In genomic region chr3:129360224-129360623, GRCh38 we compare ENCODE assay signal across 28 cellular contexts.
A peak's percentile ranks its signal among the peaks of the same experiment; 100 is the strongest.
DNase-seq lines count a peak whose midpoint lies in the region; ATAC-seq and TF ChIP-seq lines count a peak whose summit lies in the region.
"Had no signal": no experiment of that assay in that cellular context is flagged by ENCODE, and none has a peak within 500 bp of the region (broad histone marks: within the 10 kb centered on the region; RNA-seq: fewer than 3 reads in every experiment).

No MANE protein-coding gene starts in this region.

- no peak for ATAC-seq in HG03135 (IDR thresholded peaks at IDR 0.05; ENCODE audit: unreplicated experiment)
- ATAC-seq: activated CD8-positive, alpha-beta T cell treated with anti-CD3 and anti-CD28 coated beads, Interleukin-2, amount 10 ng/mL, durations not matched to agents 7 days and 5 days; natural killer cell treated with Interleukin-12 subunit alpha and Interleukin-12 subunit beta and Interleukin-15 and Interleukin-18, amount 100 ng/mL, for 72 hours; PC-3; stimulated activated memory B cell treated with anti-CD40 and anti-IgM and Interleukin-4, amounts not matched to agents 10 μg/mL and 1 μg/mL and 100 μg/mL, for 72 hours had no signal

- H3K79me2 ChIP-seq in osteoblast (ENCODE audit: insufficient read depth, low read length): no peaks in the 10 kb centered on the region
- H3K79me2 ChIP-seq: hepatocyte had no signal

- TF ChIP-seq CTCF in osteoblast (IDR thresholded peaks at IDR 0.05; ENCODE audit: extremely low read depth, low read depth, low read length): no peak
- TF ChIP-seq CTCF in osteocyte (IDR thresholded peaks at IDR 0.05): no peak

- no peak overlapping the region for H3K27ac ChIP-seq in osteoblast (ENCODE audit: low read depth, low read length)
- H3K27ac ChIP-seq: 22Rv1, brain microvascular endothelial cell, hepatocyte, KMS-11, ovary, upper lobe of left lung, VCaP had no signal

- DNase-seq in DMS 273 (lab: John Stamatoyannopoulos, UW; ENCODE audit: unreplicated experiment): peak; percentile 30
- DNase-seq in DMS 273 treated with DMSO at 0.1 percent for 48 hours (lab: John Stamatoyannopoulos, UW): no peak
- DNase-seq in NCI-H524 (lab: John Stamatoyannopoulos, UW): peak; percentile 61 to 84
- peak; percentile 65 for DNase-seq in ecto neural progenitor cell (ENCODE audit: low spot score)
- DNase-seq in osteoblast (ENCODE audit: insufficient read length, low spot score, missing footprints): peak; percentile 68
- no peak for DNase-seq in HT-29 (ENCODE audit: low spot score)
- no peak for DNase-seq in osteocyte (ENCODE audit: extremely low spot score, unreplicated experiment)
- DNase-seq: activated CD4-positive, alpha-beta T cell treated with anti-CD3 and anti-CD28 coated beads for 4 hours; activated CD8-positive, alpha-beta T cell treated with anti-CD3 and anti-CD28 coated beads, Interleukin-2, amount 10 ng/mL, durations not matched to agents 7 days and 5 days; amniotic stem cell; brain microvascular endothelial cell; Calu3; MG63; NCI-H1436; ovary; PC-3 had no signal

- H3K4me3 Mint-ChIP-seq in osteocyte (ENCODE audit: unreplicated experiment): no peak overlapping the region
- H3K4me3 Mint-ChIP-seq: activated CD8-positive, alpha-beta T cell treated with anti-CD3 and anti-CD28 coated beads, Interleukin-2, amount 10 ng/mL, durations not matched to agents 7 days and 5 days; activated naive CD4-positive, alpha-beta T cell treated with anti-CD3 and anti-CD28 coated beads, Interleukin-2, amount 50 U/mL, for 24 hours; CD14-positive monocyte; natural killer cell treated with Interleukin-12 subunit alpha and Interleukin-12 subunit beta and Interleukin-15 and Interleukin-18, amount 100 ng/mL, for 72 hours; stimulated activated memory B cell treated with anti-CD40 and anti-IgM and Interleukin-4, amounts not matched to agents 10 μg/mL and 1 μg/mL and 100 μg/mL, for 72 hours had no signal

- peaks cover 3% of the 10 kb centered on the region for H3K4me1 Mint-ChIP-seq in osteocyte (ENCODE audit: unreplicated experiment)
- H3K4me1 Mint-ChIP-seq: activated naive CD4-positive, alpha-beta T cell treated with anti-CD3 and anti-CD28 coated beads, Interleukin-2, amount 50 U/mL, for 24 hours; stimulated activated memory B cell treated with anti-CD40 and anti-IgM and Interleukin-4, amounts not matched to agents 10 μg/mL and 1 μg/mL and 100 μg/mL, for 72 hours had no signal

- no peaks in the 10 kb centered on the region for H3K4me1 ChIP-seq in osteoblast (ENCODE audit: insufficient read depth, low read length)
- H3K4me1 ChIP-seq: upper lobe of left lung had no signal

- H3K27me3 ChIP-seq in osteoblast (ENCODE audit: insufficient read depth, low read length): no peaks in the 10 kb centered on the region
- H3K27me3 ChIP-seq: brain microvascular endothelial cell, hepatocyte, MG63, ovary, upper lobe of left lung had no signal

- H3K27ac Mint-ChIP-seq in osteocyte (ENCODE audit: unreplicated experiment): no peak overlapping the region
- H3K27ac Mint-ChIP-seq: activated CD8-positive, alpha-beta T cell treated with anti-CD3 and anti-CD28 coated beads, Interleukin-2, amount 10 ng/mL, durations not matched to agents 7 days and 5 days; activated naive CD4-positive, alpha-beta T cell treated with anti-CD3 and anti-CD28 coated beads, Interleukin-2, amount 50 U/mL, for 24 hours; activated T-helper 2 cell treated with anti-CD3 and anti-CD28 coated beads, Interferon-gamma antibody, Interleukin-2, Interleukin-4, amounts not matched to agents 10 μg/mL and 5 μg/mL and 100 μg/mL, durations not matched to agents 14 hours and 24 hours and 36 hours; natural killer cell treated with Interleukin-12 subunit alpha and Interleukin-12 subunit beta and Interleukin-15 and Interleukin-18, amount 100 ng/mL, for 72 hours; stimulated activated memory B cell treated with anti-CD40 and anti-IgM and Interleukin-4, amounts not matched to agents 10 μg/mL and 1 μg/mL and 100 μg/mL, for 72 hours had no signal

- H2AFZ ChIP-seq in osteoblast (ENCODE audit: low read length): no peak overlapping the region
- H2AFZ ChIP-seq: hepatocyte had no signal

- H3K36me3 ChIP-seq in osteoblast (ENCODE audit: insufficient read depth, low read length): no peaks in the 10 kb centered on the region
- H3K36me3 ChIP-seq: brain microvascular endothelial cell, MG63, ovary, upper lobe of left lung had no signal

- H3K36me3 Mint-ChIP-seq in osteocyte (ENCODE audit: unreplicated experiment): no peaks in the 10 kb centered on the region
- H3K36me3 Mint-ChIP-seq: CD14-positive monocyte; natural killer cell treated with Interleukin-12 subunit alpha and Interleukin-12 subunit beta and Interleukin-15 and Interleukin-18, amount 100 ng/mL, for 72 hours; stimulated activated memory B cell treated with anti-CD40 and anti-IgM and Interleukin-4, amounts not matched to agents 10 μg/mL and 1 μg/mL and 100 μg/mL, for 72 hours had no signal

- H3K9me3 ChIP-seq in osteoblast (ENCODE audit: low read depth, low read length): no peaks in the 10 kb centered on the region
- H3K9me3 ChIP-seq: MG63, ovary, upper lobe of left lung had no signal

- H3K9me3 Mint-ChIP-seq in osteocyte (ENCODE audit: unreplicated experiment): no peaks in the 10 kb centered on the region
- H3K9me3 Mint-ChIP-seq: activated naive CD4-positive, alpha-beta T cell treated with anti-CD3 and anti-CD28 coated beads, Interleukin-2, amount 50 U/mL, for 24 hours; activated T-helper 2 cell treated with anti-CD3 and anti-CD28 coated beads, Interferon-gamma antibody, Interleukin-2, Interleukin-4, amounts not matched to agents 10 μg/mL and 5 μg/mL and 100 μg/mL, durations not matched to agents 14 hours and 24 hours and 36 hours; natural killer cell treated with Interleukin-12 subunit alpha and Interleukin-12 subunit beta and Interleukin-15 and Interleukin-18, amount 100 ng/mL, for 72 hours had no signal

- H3K27me3 Mint-ChIP-seq in osteocyte (ENCODE audit: unreplicated experiment): no peaks in the 10 kb centered on the region
- H3K27me3 Mint-ChIP-seq: activated naive CD4-positive, alpha-beta T cell treated with anti-CD3 and anti-CD28 coated beads, Interleukin-2, amount 50 U/mL, for 24 hours had no signal

- no peak overlapping the region for H3K4me2 ChIP-seq in osteoblast (ENCODE audit: insufficient read depth, low read length)
- H3K4me2 ChIP-seq: hepatocyte, KMS-11 had no signal

- no peaks in the 10 kb centered on the region for H4K20me1 ChIP-seq in osteoblast (ENCODE audit: insufficient read depth, low read length)

- H3K4me3 ChIP-seq in osteoblast (ENCODE audit: insufficient read depth, low read length): no peak overlapping the region
- H3K4me3 ChIP-seq: hepatocyte, lung, MG63, ovary, upper lobe of left lung had no signal

Comparison
In these comparisons a context has a peak if more than half of its experiments do, and no peak if none do; other contexts are left out.
1. DNase-seq: peak in DMS 273 (single experiment), NCI-H524 (2 of 2), ecto neural progenitor cell (single experiment) and osteoblast (single experiment); none in DMS 273 treated with DMSO at 0.1 percent for 48 hours (single experiment), HT-29 (single experiment) and osteocyte (single experiment).